In genomic region chr17:45847747-45848146, GRCh38 we compare ENCODE assay signal across 1 cellular context.
TF ChIP-seq lines count a peak whose summit lies in the region.

No MANE protein-coding gene starts in this region.

TF ChIP-seq in K562, 482 proteins besides CTCF, POLR2A, EP300 and RAD21:
- TF ChIP-seq, protein P1, sequence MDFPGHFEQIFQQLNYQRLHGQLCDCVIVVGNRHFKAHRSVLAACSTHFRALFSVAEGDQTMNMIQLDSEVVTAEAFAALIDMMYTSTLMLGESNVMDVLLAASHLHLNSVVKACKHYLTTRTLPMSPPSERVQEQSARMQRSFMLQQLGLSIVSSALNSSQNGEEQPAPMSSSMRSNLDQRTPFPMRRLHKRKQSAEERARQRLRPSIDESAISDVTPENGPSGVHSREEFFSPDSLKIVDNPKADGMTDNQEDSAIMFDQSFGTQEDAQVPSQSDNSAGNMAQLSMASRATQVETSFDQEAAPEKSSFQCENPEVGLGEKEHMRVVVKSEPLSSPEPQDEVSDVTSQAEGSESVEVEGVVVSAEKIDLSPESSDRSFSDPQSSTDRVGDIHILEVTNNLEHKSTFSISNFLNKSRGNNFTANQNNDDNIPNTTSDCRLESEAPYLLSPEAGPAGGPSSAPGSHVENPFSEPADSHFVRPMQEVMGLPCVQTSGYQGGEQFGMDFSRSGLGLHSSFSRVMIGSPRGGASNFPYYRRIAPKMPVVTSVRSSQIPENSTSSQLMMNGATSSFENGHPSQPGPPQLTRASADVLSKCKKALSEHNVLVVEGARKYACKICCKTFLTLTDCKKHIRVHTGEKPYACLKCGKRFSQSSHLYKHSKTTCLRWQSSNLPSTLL (IDR thresholded peaks at IDR 0.05): no peak
- no peak for TF ChIP-seq ZSCAN29 (IDR thresholded peaks at IDR 0.05)
- no peak for TF ChIP-seq STAG1 (CRISPR knock-in tag; IDR thresholded peaks at IDR 0.05; ENCODE audit: borderline replicate concordance)
- peak; percentile 46; the same call in 1 of the 2 replicates for TF ChIP-seq NR2C2 (CRISPR knock-in tag; IDR thresholded peaks at IDR 0.05)
- peak; percentile 50; the same call in 1 of the 2 replicates for TF ChIP-seq NR2C2 (tag; IDR thresholded peaks at IDR 0.05)
- TF ChIP-seq HDAC2 (IDR thresholded peaks at IDR 0.05): no peak
- no peak for TF ChIP-seq ZNF318 (IDR thresholded peaks at IDR 0.05; ENCODE audit: borderline replicate concordance in 1 of 2, low read depth in 1 of 2)
- TF ChIP-seq POLR2AphosphoS2 (IDR thresholded peaks at IDR 0.05; ENCODE audit: low read length): no peak
- no peak for TF ChIP-seq ZNF3 (CRISPR knock-in tag; IDR thresholded peaks at IDR 0.05)
- TF ChIP-seq ETS2 (tag; IDR thresholded peaks at IDR 0.05; ENCODE audit: borderline replicate concordance, poor library complexity, severe bottlenecking): no peak
- TF ChIP-seq ZNF507 (tag; conservative IDR thresholded peaks at IDR 0.05): no peak
- peak; percentile 70 for TF ChIP-seq NR2C1 (IDR thresholded peaks at IDR 0.05)
- peak; percentile 39 for TF ChIP-seq NR2C1 (tag; IDR thresholded peaks at IDR 0.05)
- 0 out of 2 replicates have a peak, but pooled peaks have one; percentile 3 for TF ChIP-seq ZKSCAN1 (IDR thresholded peaks at IDR 0.05; ENCODE audit: low read depth, low read length)
- TF ChIP-seq ZFP36 (IDR thresholded peaks at IDR 0.05; ENCODE audit: low read depth, low read length, partially characterized antibody): peak; percentile 44
- TF ChIP-seq MTA3 (IDR thresholded peaks at IDR 0.05; ENCODE audit: borderline replicate concordance): no peak
- peak; percentile 46; the same call in 1 of the 2 replicates for TF ChIP-seq BCOR (IDR thresholded peaks at IDR 0.05)
- TF ChIP-seq ZKSCAN8 (CRISPR knock-in tag; IDR thresholded peaks at IDR 0.05): no peak
- TF ChIP-seq ADNP (tag; IDR thresholded peaks at IDR 0.05): 0 out of 2 replicates have a peak, but pooled peaks have one; percentile 26
